Comparison of ENCODE assay signal across 1 cellular context in the genomic region with DNA sequence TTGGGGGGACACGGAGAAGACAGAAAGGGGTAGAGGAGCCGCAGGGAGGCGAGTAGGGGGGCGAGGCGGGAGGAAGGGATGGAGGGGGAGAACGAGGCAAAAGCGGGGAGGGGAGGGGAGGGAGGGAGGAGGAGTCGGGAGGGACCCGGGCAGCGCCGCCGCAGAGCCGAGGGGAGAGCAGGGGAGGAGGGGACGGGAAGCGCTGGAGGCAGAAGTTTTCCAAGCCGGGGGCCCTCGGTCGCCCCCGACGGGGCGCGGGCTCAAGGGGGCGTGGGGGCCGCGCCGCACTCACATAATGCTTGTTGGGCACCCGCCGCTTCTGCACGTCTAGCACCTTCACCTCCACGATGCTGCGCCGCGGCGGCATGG.
TF ChIP-seq lines count a peak whose summit lies in the region.

No MANE protein-coding gene starts in this region.

TF ChIP-seq in GM23338, 12 proteins besides CTCF, POLR2A, EP300 and RAD21 (continued from another document):
- TF ChIP-seq, protein P1, sequence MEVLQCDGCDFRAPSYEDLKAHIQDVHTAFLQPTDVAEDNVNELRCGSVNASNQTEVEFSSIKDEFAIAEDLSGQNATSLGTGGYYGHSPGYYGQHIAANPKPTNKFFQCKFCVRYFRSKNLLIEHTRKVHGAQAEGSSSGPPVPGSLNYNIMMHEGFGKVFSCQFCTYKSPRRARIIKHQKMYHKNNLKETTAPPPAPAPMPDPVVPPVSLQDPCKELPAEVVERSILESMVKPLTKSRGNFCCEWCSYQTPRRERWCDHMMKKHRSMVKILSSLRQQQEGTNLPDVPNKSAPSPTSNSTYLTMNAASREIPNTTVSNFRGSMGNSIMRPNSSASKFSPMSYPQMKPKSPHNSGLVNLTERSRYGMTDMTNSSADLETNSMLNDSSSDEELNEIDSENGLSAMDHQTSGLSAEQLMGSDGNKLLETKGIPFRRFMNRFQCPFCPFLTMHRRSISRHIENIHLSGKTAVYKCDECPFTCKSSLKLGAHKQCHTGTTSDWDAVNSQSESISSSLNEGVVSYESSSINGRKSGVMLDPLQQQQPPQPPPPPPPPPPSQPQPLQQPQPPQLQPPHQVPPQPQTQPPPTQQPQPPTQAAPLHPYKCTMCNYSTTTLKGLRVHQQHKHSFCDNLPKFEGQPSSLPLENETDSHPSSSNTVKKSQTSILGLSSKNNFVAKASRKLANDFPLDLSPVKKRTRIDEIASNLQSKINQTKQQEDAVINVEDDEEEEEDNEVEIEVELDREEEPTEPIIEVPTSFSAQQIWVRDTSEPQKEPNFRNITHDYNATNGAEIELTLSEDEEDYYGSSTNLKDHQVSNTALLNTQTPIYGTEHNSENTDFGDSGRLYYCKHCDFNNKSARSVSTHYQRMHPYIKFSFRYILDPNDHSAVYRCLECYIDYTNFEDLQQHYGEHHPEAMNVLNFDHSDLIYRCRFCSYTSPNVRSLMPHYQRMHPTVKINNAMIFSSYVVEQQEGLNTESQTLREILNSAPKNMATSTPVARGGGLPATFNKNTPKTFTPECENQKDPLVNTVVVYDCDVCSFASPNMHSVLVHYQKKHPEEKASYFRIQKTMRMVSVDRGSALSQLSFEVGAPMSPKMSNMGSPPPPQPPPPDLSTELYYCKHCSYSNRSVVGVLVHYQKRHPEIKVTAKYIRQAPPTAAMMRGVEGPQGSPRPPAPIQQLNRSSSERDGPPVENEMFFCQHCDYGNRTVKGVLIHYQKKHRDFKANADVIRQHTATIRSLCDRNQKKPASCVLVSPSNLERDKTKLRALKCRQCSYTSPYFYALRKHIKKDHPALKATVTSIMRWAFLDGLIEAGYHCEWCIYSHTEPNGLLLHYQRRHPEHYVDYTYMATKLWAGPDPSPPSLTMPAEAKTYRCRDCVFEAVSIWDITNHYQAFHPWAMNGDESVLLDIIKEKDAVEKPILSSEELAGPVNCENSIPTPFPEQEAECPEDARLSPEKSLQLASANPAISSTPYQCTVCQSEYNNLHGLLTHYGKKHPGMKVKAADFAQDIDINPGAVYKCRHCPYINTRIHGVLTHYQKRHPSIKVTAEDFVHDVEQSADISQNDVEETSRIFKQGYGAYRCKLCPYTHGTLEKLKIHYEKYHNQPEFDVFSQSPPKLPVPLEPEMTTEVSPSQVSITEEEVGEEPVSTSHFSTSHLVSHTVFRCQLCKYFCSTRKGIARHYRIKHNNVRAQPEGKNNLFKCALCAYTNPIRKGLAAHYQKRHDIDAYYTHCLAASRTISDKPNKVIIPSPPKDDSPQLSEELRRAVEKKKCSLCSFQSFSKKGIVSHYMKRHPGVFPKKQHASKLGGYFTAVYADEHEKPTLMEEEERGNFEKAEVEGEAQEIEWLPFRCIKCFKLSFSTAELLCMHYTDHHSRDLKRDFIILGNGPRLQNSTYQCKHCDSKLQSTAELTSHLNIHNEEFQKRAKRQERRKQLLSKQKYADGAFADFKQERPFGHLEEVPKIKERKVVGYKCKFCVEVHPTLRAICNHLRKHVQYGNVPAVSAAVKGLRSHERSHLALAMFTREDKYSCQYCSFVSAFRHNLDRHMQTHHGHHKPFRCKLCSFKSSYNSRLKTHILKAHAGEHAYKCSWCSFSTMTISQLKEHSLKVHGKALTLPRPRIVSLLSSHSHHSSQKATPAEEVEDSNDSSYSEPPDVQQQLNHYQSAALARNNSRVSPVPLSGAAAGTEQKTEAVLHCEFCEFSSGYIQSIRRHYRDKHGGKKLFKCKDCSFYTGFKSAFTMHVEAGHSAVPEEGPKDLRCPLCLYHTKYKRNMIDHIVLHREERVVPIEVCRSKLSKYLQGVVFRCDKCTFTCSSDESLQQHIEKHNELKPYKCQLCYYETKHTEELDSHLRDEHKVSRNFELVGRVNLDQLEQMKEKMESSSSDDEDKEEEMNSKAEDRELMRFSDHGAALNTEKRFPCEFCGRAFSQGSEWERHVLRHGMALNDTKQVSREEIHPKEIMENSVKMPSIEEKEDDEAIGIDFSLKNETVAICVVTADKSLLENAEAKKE (CRISPR knock-in tag; IDR thresholded peaks at IDR 0.05): no peak
- TF ChIP-seq EZH2 (IDR thresholded peaks at IDR 0.05; ENCODE audit: low read depth, unreplicated experiment): no peak
- no peak for TF ChIP-seq EZH2phosphoT487 (IDR thresholded peaks at IDR 0.05; ENCODE audit: unreplicated experiment)
